10 cellular contexts compared by ENCODE assay signal in the genomic region with DNA sequence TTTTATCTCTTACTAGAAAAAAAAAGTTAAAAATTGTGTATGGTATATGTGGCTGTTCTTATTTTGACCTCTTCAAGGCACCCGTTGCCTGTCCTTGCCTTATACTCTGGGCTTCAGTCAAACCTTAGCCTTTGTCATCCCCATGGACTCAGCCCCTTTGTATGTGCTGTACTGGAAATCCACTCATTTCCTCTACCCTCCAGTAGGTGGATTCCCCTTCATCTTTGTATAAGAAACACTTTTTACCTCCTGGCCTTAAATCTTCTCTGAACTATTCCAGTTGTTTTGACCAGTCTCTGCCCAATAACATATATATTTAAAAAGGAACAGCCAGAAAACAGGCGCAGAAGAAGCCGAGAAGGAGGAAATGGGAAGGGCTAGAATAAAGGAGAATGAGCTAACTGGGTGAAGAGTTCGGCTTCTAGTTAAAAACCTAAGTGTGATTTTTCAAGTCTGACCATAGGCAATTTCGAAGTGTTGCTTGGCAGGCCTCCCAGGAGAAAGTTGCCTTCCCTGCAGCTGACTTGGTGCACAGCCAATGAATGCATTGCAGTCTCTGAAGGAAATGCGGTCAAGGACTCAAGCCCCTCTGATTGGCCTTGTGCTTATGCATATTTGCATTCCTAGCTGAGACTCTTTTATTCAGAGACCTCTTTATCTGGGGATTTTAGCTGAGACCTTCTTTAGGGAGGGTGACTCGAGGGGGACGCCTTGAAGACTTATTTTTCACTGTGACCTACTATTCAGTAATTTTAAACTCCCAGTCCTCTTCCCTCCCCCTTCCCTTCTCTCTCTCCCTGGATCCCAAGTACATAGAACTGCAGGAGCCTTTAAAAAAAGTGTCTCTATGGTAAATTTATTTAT.
A peak's percentile ranks its signal among the peaks of the same experiment; 100 is the strongest.
DNase-seq lines count a peak whose midpoint lies in the region; ATAC-seq and TF ChIP-seq lines count a peak whose summit lies in the region.
"Had no signal": no experiment of that assay in that cellular context is flagged by ENCODE, and none has a peak within 500 bp of the region (broad histone marks: within the 10 kb centered on the region; RNA-seq: fewer than 3 reads in every experiment).

No MANE protein-coding gene starts in this region.

- H3K27me3 ChIP-seq in sigmoid colon = no peaks in the 10 kb centered on the region
- H3K27me3 ChIP-seq in CD8-positive, alpha-beta T cell (ENCODE audit: insufficient read depth, low read length) = no peaks in the 10 kb centered on the region
- H3K27me3 ChIP-seq: spleen had no signal

- POLR2A ChIA-PET in WTC11 (lab: Charles Lee) = no interaction called here
- POLR2A ChIA-PET in CD8-positive, alpha-beta T cell (lab: Charles Lee) = no interaction called here

- no peaks in the 10 kb centered on the region for H3K36me3 Mint-ChIP-seq in WTC11
- H3K36me3 Mint-ChIP-seq in stimulated activated effector memory CD8-positive, alpha-beta T cell treated with anti-CD3 and anti-CD28 coated beads, Interleukin-12 subunit alpha, Interleukin-12 subunit beta, amount 100 ng/mL, for 72 hours = no peaks in the 10 kb centered on the region
- no peaks in the 10 kb centered on the region for H3K36me3 Mint-ChIP-seq in CD8-positive, alpha-beta T cell

- peak overlapping the region; percentile 63; the same call in 1 of the 2 replicates for H3K27ac Mint-ChIP-seq in WTC11
- no peak overlapping the region for H3K27ac Mint-ChIP-seq in stimulated activated effector memory CD8-positive, alpha-beta T cell treated with anti-CD3 and anti-CD28 coated beads, Interleukin-12 subunit alpha, Interleukin-12 subunit beta, amount 100 ng/mL, for 72 hours
- no peak overlapping the region for H3K27ac Mint-ChIP-seq in CD8-positive, alpha-beta T cell

- peak overlapping the region in 1 of 4 donors; percentile 8 for H3K4me3 ChIP-seq in sigmoid colon
- H3K4me3 ChIP-seq in CD8-positive, alpha-beta T cell (ENCODE audit: low read depth, low read length) = no peak overlapping the region
- H3K4me3 ChIP-seq: spleen had no signal

- H3K4me1 ChIP-seq in sigmoid colon = peaks cover 0 to 18% (median 16%) of the 10 kb centered on the region in 4 donors
- no peaks in the 10 kb centered on the region for H3K4me1 ChIP-seq in CD8-positive, alpha-beta T cell (ENCODE audit: insufficient read depth, low read length)

- peak overlapping the region in 3 of 4 donors; percentile 47 to 59 (median 47) for H3K27ac ChIP-seq in sigmoid colon
- H3K27ac ChIP-seq in CD8-positive, alpha-beta T cell (ENCODE audit: low read depth, low read length) = no peak overlapping the region

- no peaks in the 10 kb centered on the region for H3K9me3 Mint-ChIP-seq in WTC11
- peaks cover 14% of the 10 kb centered on the region for H3K9me3 Mint-ChIP-seq in stimulated activated effector memory CD8-positive, alpha-beta T cell treated with anti-CD3 and anti-CD28 coated beads, Interleukin-12 subunit alpha, Interleukin-12 subunit beta, amount 100 ng/mL, for 72 hours
- peaks cover 3% of the 10 kb centered on the region for H3K9me3 Mint-ChIP-seq in CD8-positive, alpha-beta T cell

- in situ Hi-C loops in G401 (cut with HindIII; ENCODE audit: low sequenced_read_pairs) = no loop called here

- CTCF ChIA-PET in WTC11 (lab: Charles Lee) = interaction anchor here (2.0 kb wide), 1 partner anchor 404 kb away, joined by 6 read pairs; no protein-coding TSS in a partner anchor
- CTCF ChIA-PET in CD8-positive, alpha-beta T cell (lab: Charles Lee) = no interaction called here

- intact Hi-C loops in left ventricle myocardium superior (cut with micrococcal nuclease) (no loop called here), sigmoid colon (cut with DNase I) (loop anchor here (10.0 kb wide), 1 partner anchor 456 kb away; no protein-coding TSS in a partner anchor)
- intact Hi-C loops in CD8-positive, alpha-beta T cell (cut with DNase I, micrococcal nuclease) = no loop called here

- no peaks in the 10 kb centered on the region for H3K36me3 ChIP-seq in sigmoid colon
- H3K36me3 ChIP-seq in CD8-positive, alpha-beta T cell (ENCODE audit: insufficient read depth, low read length) = no peaks in the 10 kb centered on the region
- H3K36me3 ChIP-seq: spleen had no signal

- H3K27me3 Mint-ChIP-seq in WTC11 (ENCODE audit: low read depth) = no peaks in the 10 kb centered on the region
- no peaks in the 10 kb centered on the region for H3K27me3 Mint-ChIP-seq in CD8-positive, alpha-beta T cell (ENCODE audit: low read depth)

- no peak for TF ChIP-seq EP300 in sigmoid colon (IDR thresholded peaks at IDR 0.05)

- H3K4me3 Mint-ChIP-seq in WTC11 = no peak overlapping the region
- H3K4me3 Mint-ChIP-seq in stimulated activated effector memory CD8-positive, alpha-beta T cell treated with anti-CD3 and anti-CD28 coated beads, Interleukin-12 subunit alpha, Interleukin-12 subunit beta, amount 100 ng/mL, for 72 hours = no peak overlapping the region
- no peak overlapping the region for H3K4me3 Mint-ChIP-seq in CD8-positive, alpha-beta T cell

- TF ChIP-seq POLR2A in sigmoid colon (IDR thresholded peaks at IDR 0.05) = no peak

- TF ChIP-seq CTCF in WTC11 (IDR thresholded peaks at IDR 0.05) (no peak), sigmoid colon (IDR thresholded peaks at IDR 0.05) (no peak)
- no peak for TF ChIP-seq CTCF in CD8-positive, alpha-beta T cell (IDR thresholded peaks at IDR 0.05)

- DNase-seq in G401 (ENCODE audit: low spot score) = peak; percentile 15
- peak; percentile 14 for DNase-seq in WTC11 (ENCODE audit: low spot score)
- peak; percentile 51 for DNase-seq in left ventricle myocardium superior
- peak; percentile 84 for DNase-seq in sigmoid colon
- no peak for DNase-seq in stimulated activated effector memory CD8-positive, alpha-beta T cell treated with anti-CD3 and anti-CD28 coated beads, Interleukin-12 subunit alpha, Interleukin-12 subunit beta, amount 100 ng/mL, for 72 hours (ENCODE audit: low spot score in 2 of 2)
- DNase-seq in CD8-positive, alpha-beta T cell = no peak
- DNase-seq in NCI-H2107 (lab: John Stamatoyannopoulos, UW) = no peak
- DNase-seq: DMS153, spleen had no signal

- no peaks in the 10 kb centered on the region for H3K9me3 ChIP-seq in sigmoid colon
- no peaks in the 10 kb centered on the region for H3K9me3 ChIP-seq in CD8-positive, alpha-beta T cell (ENCODE audit: low read length)
- H3K9me3 ChIP-seq: spleen had no signal

- ATAC-seq in WTC11 (peak; percentile 74), left ventricle myocardium superior (peak; percentile 54), HG02678 (IDR thresholded peaks at IDR 0.05; ENCODE audit: unreplicated experiment) (no peak)
- no peak for ATAC-seq in stimulated activated effector memory CD8-positive, alpha-beta T cell treated with anti-CD3 and anti-CD28 coated beads, Interleukin-12 subunit alpha, Interleukin-12 subunit beta, amount 100 ng/mL, for 72 hours
- no peak for ATAC-seq in CD8-positive, alpha-beta T cell

- peaks cover 20% of the 10 kb centered on the region for H3K4me1 Mint-ChIP-seq in WTC11
- no peaks in the 10 kb centered on the region for H3K4me1 Mint-ChIP-seq in stimulated activated effector memory CD8-positive, alpha-beta T cell treated with anti-CD3 and anti-CD28 coated beads, Interleukin-12 subunit alpha, Interleukin-12 subunit beta, amount 100 ng/mL, for 72 hours
- no peaks in the 10 kb centered on the region for H3K4me1 Mint-ChIP-seq in CD8-positive, alpha-beta T cell (ENCODE audit: low read depth)

- WGBS in sigmoid colon, 2 donors = 36 to 67% methylated on average over 8 of the region's 8 CpGs

TF ChIP-seq in WTC11, 78 proteins besides CTCF, POLR2A, EP300 and RAD21:
- no peak for TF ChIP-seq ZBTB21 (CRISPR knock-in tag; IDR thresholded peaks at IDR 0.05; ENCODE audit: borderline replicate concordance)
- no peak for TF ChIP-seq MLX (CRISPR knock-in tag; IDR thresholded peaks at IDR 0.05)
- TF ChIP-seq PRRX2 (CRISPR knock-in tag; IDR thresholded peaks at IDR 0.05) = no peak
- TF ChIP-seq GRHL2 (CRISPR knock-in tag; IDR thresholded peaks at IDR 0.05; ENCODE audit: insufficient replicate concordance, severe bottlenecking) = no peak
- TF ChIP-seq, protein P1, sequence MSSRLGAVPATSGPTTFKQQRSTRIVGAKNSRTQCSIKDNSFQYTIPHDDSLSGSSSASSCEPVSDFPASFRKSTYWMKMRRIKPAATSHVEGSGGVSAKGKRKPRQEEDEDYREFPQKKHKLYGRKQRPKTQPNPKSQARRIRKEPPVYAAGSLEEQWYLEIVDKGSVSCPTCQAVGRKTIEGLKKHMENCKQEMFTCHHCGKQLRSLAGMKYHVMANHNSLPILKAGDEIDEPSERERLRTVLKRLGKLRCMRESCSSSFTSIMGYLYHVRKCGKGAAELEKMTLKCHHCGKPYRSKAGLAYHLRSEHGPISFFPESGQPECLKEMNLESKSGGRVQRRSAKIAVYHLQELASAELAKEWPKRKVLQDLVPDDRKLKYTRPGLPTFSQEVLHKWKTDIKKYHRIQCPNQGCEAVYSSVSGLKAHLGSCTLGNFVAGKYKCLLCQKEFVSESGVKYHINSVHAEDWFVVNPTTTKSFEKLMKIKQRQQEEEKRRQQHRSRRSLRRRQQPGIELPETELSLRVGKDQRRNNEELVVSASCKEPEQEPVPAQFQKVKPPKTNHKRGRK (CRISPR knock-in tag; IDR thresholded peaks at IDR 0.05; ENCODE audit: borderline replicate concordance) = no peak
- TF ChIP-seq ETV6 (CRISPR knock-in tag; IDR thresholded peaks at IDR 0.05) = no peak
- no peak for TF ChIP-seq EMX1 (CRISPR knock-in tag; IDR thresholded peaks at IDR 0.05)
- TF ChIP-seq JAZF1 (CRISPR knock-in tag; IDR thresholded peaks at IDR 0.05) = no peak
- no peak for TF ChIP-seq GTF2I (CRISPR knock-in tag; conservative IDR thresholded peaks at IDR 0.05)
TF ChIP-seq in WTC11: peak in this region for 0.

Comparison
In these comparisons a context has a peak if more than half of its experiments do, and no peak if none do; other contexts are left out.
1. DNase-seq: peak in G401 (single experiment), WTC11 (single experiment), left ventricle myocardium superior (single experiment) and sigmoid colon (single experiment); none in stimulated activated effector memory CD8-positive, alpha-beta T cell treated with anti-CD3 and anti-CD28 coated beads, Interleukin-12 subunit alpha, Interleukin-12 subunit beta, amount 100 ng/mL, for 72 hours (0 of 2), CD8-positive, alpha-beta T cell (0 of 7) and NCI-H2107 (single experiment).
2. ATAC-seq: peak in WTC11 (single experiment) and left ventricle myocardium superior (single experiment); none in stimulated activated effector memory CD8-positive, alpha-beta T cell treated with anti-CD3 and anti-CD28 coated beads, Interleukin-12 subunit alpha, Interleukin-12 subunit beta, amount 100 ng/mL, for 72 hours (single experiment), HG02678 (single experiment) and CD8-positive, alpha-beta T cell (single experiment).